In genomic region chr3:45516829-45517228, GRCh38 we compare ENCODE assay signal across 22 cellular contexts.
DNase-seq lines count a peak whose midpoint lies in the region; ATAC-seq, FAIRE-seq and TF ChIP-seq lines count a peak whose summit lies in the region.
"Had no signal": no experiment of that assay in that cellular context is flagged by ENCODE, and none has a peak within 500 bp of the region (broad histone marks: within the 10 kb centered on the region; RNA-seq: fewer than 3 reads in every experiment).

No MANE protein-coding gene starts in this region.

- intact Hi-C loops in lower lobe of right lung (cut with DNase I) = no loop called here

- FAIRE-seq in HTR-8/SVneo (lab: Jason Lieb, UNC) = no peak
- FAIRE-seq: keratinocyte had no signal

- in situ Hi-C loops in ACHN (cut with HindIII; ENCODE audit: low pct_ligation_motif_present, low pct_unique_long_range_greater_than_20kb, low sequenced_read_pairs) = loop anchor here (10.0 kb wide), 1 partner anchor 148 kb away; no protein-coding TSS in a partner anchor

- H3K27me3 ChIP-seq in lower lobe of right lung (ENCODE audit: low read depth) (no peaks in the 10 kb centered on the region), upper lobe of left lung (no peaks in the 10 kb centered on the region)
- H3K27me3 ChIP-seq: adrenal gland, BE2C, foreskin keratinocyte, neural progenitor cell had no signal

- TF ChIP-seq CTCF in lower lobe of right lung (IDR thresholded peaks at IDR 0.05) (no peak), upper lobe of left lung (IDR thresholded peaks at IDR 0.05) (no peak)

- H3K4me1 ChIP-seq in lower lobe of right lung = peaks cover 22% of the 10 kb centered on the region
- H3K4me1 ChIP-seq in upper lobe of left lung = peaks cover 11 to 17% (median 15%) of the 10 kb centered on the region in 4 donors
- H3K4me1 ChIP-seq: adrenal gland, BE2C, foreskin keratinocyte, neural progenitor cell had no signal

- TF ChIP-seq POLR2A in upper lobe of left lung (IDR thresholded peaks at IDR 0.05) = no peak

- H3K36me3 ChIP-seq in lower lobe of right lung = peaks cover 41% of the 10 kb centered on the region
- H3K36me3 ChIP-seq in upper lobe of left lung = peaks cover 0 to 28% (median 11%) of the 10 kb centered on the region in 4 donors
- H3K36me3 ChIP-seq: BE2C had no signal

- H3K4me3 ChIP-seq in lower lobe of right lung (no peak overlapping the region), upper lobe of left lung (no peak overlapping the region)
- H3K4me3 ChIP-seq: adrenal gland, neural progenitor cell, thoracic aorta had no signal

- 48 to 72% methylated on average over 1 of the region's 1 CpG for WGBS in upper lobe of left lung, 2 donors

- peak; percentile 54 for DNase-seq in RPMI7951 (ENCODE audit: low read depth)
- DNase-seq in dedifferentiated amniotic fluid mesenchymal stem cell (ENCODE audit: extremely low spot score) = peak; percentile 36
- DNase-seq in lower lobe of right lung = no peak
- DNase-seq in upper lobe of left lung = no peak
- DNase-seq in ACHN = no peak
- no peak for DNase-seq in HTR-8/SVneo (ENCODE audit: insufficient read length, low spot score)
- DNase-seq in activated naive CD4-positive, alpha-beta T cell treated with Interleukin-2 at 50 U/mL for 16 hours = no peak
- DNase-seq: activated CD4-positive, alpha-beta T cell treated with anti-CD3 and anti-CD28 coated beads, Interleukin-2, amount 50 U/mL, for 1 hour; activated CD8-positive, alpha-beta memory T cell treated with anti-CD3 and anti-CD28 coated beads, Interleukin-2, amount 50 U/mL, for 4 hours; activated effector memory CD4-positive, alpha-beta T cell treated with Interleukin-2 at 50 U/mL for 16 hours; adrenal gland; BE2C; NCI-H1092; NCI-H2171 treated with DMSO at 0.1 percent for 48 hours; NCI-H774; stimulated activated CD4-positive, alpha-beta T cell treated with anti-CD3 and anti-CD28 coated beads, Interleukin-15, amount 100 ng/mL, for 24 hours; T-helper 17 cell had no signal

- ATAC-seq in lower lobe of right lung = peak; percentile 52 to 54
- ATAC-seq in upper lobe of left lung (ENCODE audit: low FRiP score in 2 of 2) = peak; percentile 17 to 52
- ATAC-seq: foreskin keratinocyte; stimulated activated memory B cell treated with anti-CD40 and anti-IgM and Interleukin-4, amounts not matched to agents 10 μg/mL and 1 μg/mL and 100 μg/mL, for 72 hours; T-helper 17 cell had no signal

- H3K27ac ChIP-seq in lower lobe of right lung (peak overlapping the region; percentile 26), upper lobe of left lung (peak overlapping the region; percentile 43 to 70 (median 65))
- H3K27ac ChIP-seq: foreskin keratinocyte, neural progenitor cell, thoracic aorta had no signal

- TF ChIP-seq EP300 in upper lobe of left lung (IDR thresholded peaks at IDR 0.05) = peak in 2 of 4 donors; percentile 32 to 79

- H3K9me3 ChIP-seq in lower lobe of right lung (no peaks in the 10 kb centered on the region), upper lobe of left lung (no peaks in the 10 kb centered on the region)
- H3K9me3 ChIP-seq: adrenal gland, BE2C, thoracic aorta had no signal

Comparison
In these comparisons a context has a peak if more than half of its experiments do, and no peak if none do; other contexts are left out.
1. DNase-seq: peak in RPMI7951 (single experiment) and dedifferentiated amniotic fluid mesenchymal stem cell (single experiment); none in lower lobe of right lung (single experiment), upper lobe of left lung (0 of 2), ACHN (single experiment), HTR-8/SVneo (single experiment) and activated naive CD4-positive, alpha-beta T cell treated with Interleukin-2 at 50 U/mL for 16 hours (single experiment).